ENCODE assay signal across 8 cellular contexts in the genomic region with DNA sequence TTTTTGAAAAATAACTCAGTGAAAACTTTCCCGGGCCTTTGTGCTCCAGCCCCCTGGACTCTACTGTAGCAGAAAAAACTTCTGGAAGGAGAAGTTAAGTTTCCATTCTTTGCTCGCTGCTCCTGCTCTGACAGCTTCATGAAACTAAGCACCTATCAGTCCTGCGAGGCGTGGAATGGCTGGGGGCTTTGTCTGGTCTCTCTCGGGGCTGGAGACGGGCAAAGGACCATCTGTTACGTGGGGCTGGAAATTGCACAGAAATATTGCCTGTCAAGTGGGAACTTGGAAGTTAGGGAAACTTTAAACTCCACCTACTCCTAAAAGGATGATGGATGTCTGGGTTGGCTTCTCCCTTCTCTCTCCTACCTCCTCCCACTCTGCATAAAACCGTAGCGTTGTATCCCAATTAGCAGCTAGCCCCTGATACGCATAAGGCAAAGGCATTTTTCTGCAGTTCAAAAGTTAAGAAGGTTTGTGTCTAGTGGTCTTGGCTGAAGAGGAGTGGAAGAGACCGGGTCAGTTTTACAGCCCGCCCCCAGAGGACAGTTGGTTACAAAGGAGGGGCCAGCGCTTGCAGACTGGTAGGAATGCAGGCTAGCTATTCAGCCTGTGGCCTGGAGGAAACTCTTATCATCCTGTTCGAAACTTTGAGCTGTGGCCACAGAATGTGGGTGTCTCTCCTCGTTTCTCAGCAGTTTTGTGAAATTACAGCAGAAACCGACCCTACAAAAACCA. TPM values are rescaled to one million over a fixed set of nuclear protein-coding genes. Genes with fewer than 3 reads are reported as not detected.
DNase-seq lines count a peak whose midpoint lies in the region; ATAC-seq and TF ChIP-seq lines count a peak whose summit lies in the region.

No MANE protein-coding gene starts in this region.

- H3K36me3 ChIP-seq in colonic mucosa (no peaks in the 10 kb centered on the region), Caco-2 (ENCODE audit: control insufficient read depth, insufficient read depth, low read length) (no peaks in the 10 kb centered on the region)

- H3K9me3 Mint-ChIP-seq in Caco-2 (ENCODE audit: unreplicated experiment): no peaks in the 10 kb centered on the region

- H3K27me3 ChIP-seq in colonic mucosa (peaks cover 12% of the 10 kb centered on the region), Caco-2 (replicated peaks; ENCODE audit: control insufficient read depth, insufficient read depth, low read length) (no peaks in the 10 kb centered on the region)

- peak overlapping the region; percentile 63 for H3K27ac ChIP-seq in colonic mucosa
- peak overlapping the region; percentile 40 for H3K27ac ChIP-seq in temporal lobe (ENCODE audit: low read depth, low read length)

- no peaks in the 10 kb centered on the region for H3K4me1 Mint-ChIP-seq in Caco-2 (ENCODE audit: low read depth, unreplicated experiment)

- DNase-seq in HT1080 (ENCODE audit: low read depth) (peak; percentile 68), colonic mucosa (peak; percentile 25), left lobe of liver (ENCODE audit: low spot score) (no peak), Caco-2 (no peak)
- DNase-seq in activated CD8-positive, alpha-beta memory T cell treated with anti-CD3 and anti-CD28 coated beads, Interleukin-2, amount 50 U/mL, for 4 hours: no peak
- DNase-seq in activated CD4-positive, alpha-beta T cell treated with anti-CD3 and anti-CD28 coated beads, Interleukin-2, amount 50 U/mL, for 48 hours: no peak

- peak; percentile 63 for ATAC-seq in left lobe of liver
- no peak for ATAC-seq in GM21526 (IDR thresholded peaks at IDR 0.05; ENCODE audit: low FRiP score, unreplicated experiment)

- H3K9ac ChIP-seq in colonic mucosa (ENCODE audit: low read depth in 2 of 2, low read length in 2 of 2): peak overlapping the region in 1 of 2 donors; percentile 51

- POLR2A ChIA-PET in Caco-2 (lab: Charles Lee): no interaction called here

- no peak overlapping the region for H3K27ac Mint-ChIP-seq in Caco-2 (ENCODE audit: unreplicated experiment)

- CTCF ChIA-PET in Caco-2 (lab: Charles Lee): no interaction called here

- H3K9me3 ChIP-seq in colonic mucosa (no peaks in the 10 kb centered on the region), Caco-2 (no peaks in the 10 kb centered on the region)

- TF ChIP-seq CTCF in colonic mucosa (IDR thresholded peaks at IDR 0.05) (no peak), Caco-2 (IDR thresholded peaks at IDR 0.05; ENCODE audit: insufficient read depth in 1 of 2, low read depth in 1 of 2, low read length in 1 of 2, severe bottlenecking in 1 of 2, unreplicated experiment in 1 of 2) (no peak)

- H3K4me3 ChIP-seq in colonic mucosa (peak overlapping the region; percentile 38), Caco-2 (ENCODE audit: low read depth, low read length) (no peak overlapping the region)

- intact Hi-C loops in colonic mucosa (cut with DNase I) (no loop called here), Caco-2 (cut with micrococcal nuclease; ENCODE audit: unreplicated experiment) (no loop called here)

- H3K4me1 ChIP-seq in colonic mucosa (no peaks in the 10 kb centered on the region), Caco-2 (no peaks in the 10 kb centered on the region)

- H3K4me3 Mint-ChIP-seq in Caco-2 (ENCODE audit: unreplicated experiment): no peak overlapping the region

- H3K27me3 Mint-ChIP-seq in Caco-2 (ENCODE audit: insufficient read depth, unreplicated experiment): peaks cover 9% of the 10 kb centered on the region

- H3K36me3 Mint-ChIP-seq in Caco-2 (ENCODE audit: insufficient read depth, unreplicated experiment): no peaks in the 10 kb centered on the region

- BruUV-seq in Caco-2 (replicated peaks; lab: Mats Ljungman, UMichigan): no TSS peak

RNA-seq across cellular contexts. Expression of a gene that starts 1.2 kb away (rescaled TPM):
- total RNA-seq in HT1080 (2014; rRNA removed; shearing (Covaris generic)): 1.4 and 2.5 TPM in 2 replicates
- 3.4 and 3.6 TPM in 2 replicates for polyA plus RNA-seq in HT1080 (2015; cell fraction: cytosol; rRNA removed)
- 5.8 and 6.6 TPM in 2 replicates for polyA plus RNA-seq in HT1080 (2015; cell fraction: nucleus; rRNA removed)
- total RNA-seq in colonic mucosa (1 to 10 TPM; 1.6 to 3.0 TPM), left lobe of liver (1.1 TPM), temporal lobe (3.9 TPM), Caco-2 (2022) (not detected in 2 replicates)

Comparison
In these comparisons a context has a peak if more than half of its experiments do, and no peak if none do; other contexts are left out.
1. DNase-seq: peak in HT1080 (single experiment) and colonic mucosa (single experiment); none in left lobe of liver (single experiment), Caco-2 (0 of 2), activated CD8-positive, alpha-beta memory T cell treated with anti-CD3 and anti-CD28 coated beads, Interleukin-2, amount 50 U/mL, for 4 hours (single experiment) and activated CD4-positive, alpha-beta T cell treated with anti-CD3 and anti-CD28 coated beads, Interleukin-2, amount 50 U/mL, for 48 hours (0 of 2).